Comparison of ENCODE assay signal across 8 cellular contexts in genomic region chr12:67698711-67699603, GRCh38. TPM values are rescaled to one million over a fixed set of nuclear protein-coding genes. Genes with fewer than 3 reads are reported as not detected.
DNase-seq lines count a peak whose midpoint lies in the region; ATAC-seq, FAIRE-seq and TF ChIP-seq lines count a peak whose summit lies in the region.

No MANE protein-coding gene starts in this region.

- peak; percentile 90 for ATAC-seq in GM19043 (IDR thresholded peaks at IDR 0.05; ENCODE audit: low read depth, unreplicated experiment)
- peak; percentile 93 for ATAC-seq in HG03103 (IDR thresholded peaks at IDR 0.05; ENCODE audit: low read depth, unreplicated experiment)
- peak; percentile 74 to 87 for ATAC-seq in naive thymus-derived CD8-positive, alpha-beta T cell
- no peak for ATAC-seq in WTC11

- no peaks in the 10 kb centered on the region for H3K36me3 ChIP-seq in astrocyte (ENCODE audit: insufficient read depth, low read length)

- peak overlapping the region; percentile 79 for H3K4me2 ChIP-seq in astrocyte (ENCODE audit: low read length)

- peak overlapping the region; percentile 69 for H3K9ac ChIP-seq in astrocyte (ENCODE audit: low read length)

- CTCF ChIA-PET in WTC11 (lab: Charles Lee): no interaction called here

- H3K4me1 ChIP-seq in astrocyte (ENCODE audit: insufficient read depth, low read length): peaks cover 13% of the 10 kb centered on the region

- no peak overlapping the region for H3K4me3 Mint-ChIP-seq in astrocyte (ENCODE audit: unreplicated experiment)
- H3K4me3 Mint-ChIP-seq in naive thymus-derived CD8-positive, alpha-beta T cell: peak overlapping the region; percentile 70 to 87 (median 85)
- no peak overlapping the region for H3K4me3 Mint-ChIP-seq in WTC11

- H2AFZ ChIP-seq in astrocyte (ENCODE audit: low read depth, low read length): peak overlapping the region; percentile 29

- H3K9me3 Mint-ChIP-seq in astrocyte (ENCODE audit: unreplicated experiment) (no peaks in the 10 kb centered on the region), WTC11 (peaks cover 9% of the 10 kb centered on the region)
- H3K9me3 Mint-ChIP-seq in naive thymus-derived CD8-positive, alpha-beta T cell: no peaks in the 10 kb centered on the region

- H3K27me3 ChIP-seq in astrocyte (ENCODE audit: insufficient read depth, low read length): no peaks in the 10 kb centered on the region

- H3K4me1 Mint-ChIP-seq in astrocyte (ENCODE audit: low read depth, unreplicated experiment) (peaks cover 20% of the 10 kb centered on the region), WTC11 (peaks cover 2% of the 10 kb centered on the region; the same call in 1 of the 2 replicates)
- H3K4me1 Mint-ChIP-seq in naive thymus-derived CD8-positive, alpha-beta T cell: peaks cover 25 to 67% (median 56%) of the 10 kb centered on the region in 4 donors

- TF ChIP-seq CTCF in astrocyte (IDR thresholded peaks at IDR 0.05; ENCODE audit: insufficient read depth, low read depth, low read length) (no peak), WTC11 (IDR thresholded peaks at IDR 0.05) (no peak)

- H3K4me3 ChIP-seq in astrocyte (ENCODE audit: insufficient read depth, low read depth, low read length): peak overlapping the region; percentile 43

- no peak overlapping the region for H3K27ac Mint-ChIP-seq in astrocyte (ENCODE audit: unreplicated experiment)
- peak overlapping the region; percentile 70 to 94 (median 88) for H3K27ac Mint-ChIP-seq in naive thymus-derived CD8-positive, alpha-beta T cell
- H3K27ac Mint-ChIP-seq in WTC11: no peak overlapping the region

- peak overlapping the region; percentile 53 for H3K27ac ChIP-seq in astrocyte (ENCODE audit: low read depth, low read length)

- FAIRE-seq in astrocyte (lab: Jason Lieb, UNC): peak; percentile 84

- H3K9me3 ChIP-seq in astrocyte (ENCODE audit: insufficient read depth, low read depth, low read length): peaks cover 2% of the 10 kb centered on the region

- no peaks in the 10 kb centered on the region for H4K20me1 ChIP-seq in astrocyte (ENCODE audit: insufficient read depth, low read length)

- no peaks in the 10 kb centered on the region for H3K79me2 ChIP-seq in astrocyte (ENCODE audit: insufficient read depth, low read length)

- DNase-seq in T follicular helper cell (ENCODE audit: low read depth): peak; percentile 7
- peak; percentile 60 for DNase-seq in astrocyte (ENCODE audit: low read depth)
- DNase-seq in naive thymus-derived CD8-positive, alpha-beta T cell: peak in 8 of 10 donors; percentile 20 to 69 (median 49)
- no peak for DNase-seq in COLO668 (lab: John Stamatoyannopoulos, UW; ENCODE audit: unreplicated experiment)
- no peak for DNase-seq in HuH-7 (ENCODE audit: low spot score)
- DNase-seq in WTC11 (ENCODE audit: low spot score): no peak

- H3K27me3 Mint-ChIP-seq in astrocyte (ENCODE audit: low read depth, unreplicated experiment) (no peaks in the 10 kb centered on the region), WTC11 (ENCODE audit: low read depth) (no peaks in the 10 kb centered on the region)
- no peaks in the 10 kb centered on the region for H3K27me3 Mint-ChIP-seq in naive thymus-derived CD8-positive, alpha-beta T cell

- H3K36me3 Mint-ChIP-seq in astrocyte (ENCODE audit: low read depth, unreplicated experiment): no peaks in the 10 kb centered on the region
- H3K36me3 Mint-ChIP-seq in naive thymus-derived CD8-positive, alpha-beta T cell: peaks cover 0 to 1% (median 0%) of the 10 kb centered on the region in 3 donors
- no peaks in the 10 kb centered on the region for H3K36me3 Mint-ChIP-seq in WTC11

- POLR2A ChIA-PET in naive thymus-derived CD8-positive, alpha-beta T cell (lab: Charles Lee): interaction anchor here (0.5 to 1.0 kb wide), 2 partner anchors 22 to 92 kb away, joined by 3 to 6 read pairs; no protein-coding TSS in a partner anchor
- POLR2A ChIA-PET in WTC11 (lab: Charles Lee): no interaction called here

TF ChIP-seq in WTC11, 78 proteins besides CTCF, POLR2A, EP300 and RAD21:
- TF ChIP-seq NFATC4 (CRISPR knock-in tag; IDR thresholded peaks at IDR 0.05): no peak
- no peak for TF ChIP-seq TEAD4 (CRISPR knock-in tag; IDR thresholded peaks at IDR 0.05)
- no peak for TF ChIP-seq CBFB (CRISPR knock-in tag; IDR thresholded peaks at IDR 0.05; ENCODE audit: low read depth)

RNA-seq across cellular contexts. Expression of gene DYRK2, which starts 50.4 kb away (rescaled TPM):
- total RNA-seq in astrocyte (50.7 and 52.6 TPM in 2 replicates), WTC11 (2021) (32.7 to 38.1 TPM (median 36.1 TPM) in 3 replicates)
- total RNA-seq in naive thymus-derived CD8-positive, alpha-beta T cell: 100 to 1,000 TPM; 189 to 206 TPM
- polyA plus RNA-seq in naive thymus-derived CD8-positive, alpha-beta T cell: 10 to 100 TPM; 47.7 to 94.7 (median 62.4) TPM

Comparison
In these comparisons a context has a peak if more than half of its experiments do, and no peak if none do; other contexts are left out.
1. DNase-seq: peak in T follicular helper cell (single experiment), astrocyte (single experiment) and naive thymus-derived CD8-positive, alpha-beta T cell (8 of 10); none in COLO668 (single experiment), HuH-7 (single experiment) and WTC11 (single experiment).
2. H3K27ac Mint-ChIP-seq: peak in naive thymus-derived CD8-positive, alpha-beta T cell (10 of 10); none in astrocyte (single experiment) and WTC11 (single experiment).
3. H3K4me3 Mint-ChIP-seq: peak in naive thymus-derived CD8-positive, alpha-beta T cell (10 of 10); none in astrocyte (single experiment) and WTC11 (single experiment).